ENCODE assay signal across 35 cellular contexts in the genomic region with DNA sequence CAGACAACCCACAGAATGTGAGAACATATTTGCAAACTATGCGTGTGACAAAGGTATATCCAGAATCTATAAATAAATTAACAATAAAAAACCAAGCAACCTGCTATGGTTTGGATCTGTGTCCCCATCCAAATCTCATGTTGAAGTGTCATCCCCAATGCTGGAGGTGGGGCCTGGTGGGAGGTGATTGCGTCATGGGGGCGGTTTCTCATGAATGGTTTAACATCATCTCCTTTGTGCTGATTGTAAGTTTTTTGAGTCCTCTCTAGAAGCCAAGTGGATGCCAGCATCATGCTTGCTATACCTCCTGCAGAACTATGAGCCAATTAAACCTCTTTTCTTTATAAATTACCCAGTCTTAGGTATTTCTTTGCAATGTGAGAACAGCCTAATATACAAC.
"Had no signal": no experiment of that assay in that cellular context is flagged by ENCODE, and none has a peak within 500 bp of the region (broad histone marks: within the 10 kb centered on the region; RNA-seq: fewer than 3 reads in every experiment).

No MANE protein-coding gene starts in this region.

- H3K9me3 ChIP-seq: MG63 had no signal

- DNase-seq: MG63, MM.1S, MV-4-11, NCI-H1048, NCI-H1092, NCI-H1092 treated with DMSO at 0.1 percent for 48 hours, NCI-H1105, NCI-H1105 treated with DMSO at 0.1 percent for 48 hours, NCI-H1417, NCI-H1417 treated with DMSO at 0.1 percent for 48 hours, NCI-H1436, NCI-H1436 treated with DMSO at 0.1 percent for 48 hours, NCI-H146, NCI-H1694, NCI-H1694 treated with DMSO at 0.1 percent for 48 hours, NCI-H187, NCI-H187 treated with DMSO at 0.1 percent for 48 hours, NCI-H1930, NCI-H2029, NCI-H2029 treated with DMSO at 0.1 percent for 48 hours, NCI-H2081, NCI-H2081 treated with DMSO at 0.1 percent for 48 hours, NCI-H2107, NCI-H2171, NCI-H2171 treated with DMSO at 0.1 percent for 48 hours, NCI-H2227 treated with DMSO at 0.1 percent for 48 hours, NCI-H226, NCI-H345, NCI-H446, NCI-H446 treated with DMSO at 0.1 percent for 48 hours, NCI-H510A, NCI-H510A treated with DMSO at 0.1 percent for 48 hours, NCI-H524, NCI-H524 treated with DMSO at 0.1 percent for 48 hours, NCI-H526 had no signal

- H3K36me3 ChIP-seq: MG63 had no signal

- H3K4me3 ChIP-seq: MG63 had no signal
